In genomic region chr9:125137200-125137599, GRCh38 we compare ENCODE assay signal across 24 cellular contexts. TPM values are rescaled to one million over a fixed set of nuclear protein-coding genes. Genes with fewer than 3 reads are reported as not detected.
DNase-seq lines count a peak whose midpoint lies in the region; ATAC-seq and TF ChIP-seq lines count a peak whose summit lies in the region.
"Had no signal": no experiment of that assay in that cellular context is flagged by ENCODE, and none has a peak within 500 bp of the region (broad histone marks: within the 10 kb centered on the region; RNA-seq: fewer than 3 reads in every experiment).

No MANE protein-coding gene starts in this region.

- CTCF ChIA-PET in activated CD4-positive, alpha-beta memory T cell treated with anti-CD3 and anti-CD28 coated beads, Interleukin-2, amount 10 ng/mL, durations not matched to agents 7 days and 5 days (lab: Charles Lee): no interaction called here

- H3K27ac ChIP-seq in spleen: no peak overlapping the region
- H3K27ac ChIP-seq: adrenal gland, PC-9, upper lobe of right lung had no signal

- in situ Hi-C loops in astrocyte of the cerebellum (cut with HindIII; ENCODE audit: low sequenced_read_pairs): no loop called here

- peak overlapping the region; percentile 56 for H3K27ac Mint-ChIP-seq in HFFc6
- no peak overlapping the region for H3K27ac Mint-ChIP-seq in activated CD4-positive, alpha-beta memory T cell treated with anti-CD3 and anti-CD28 coated beads, Interleukin-2, amount 10 ng/mL, durations not matched to agents 7 days and 5 days
- H3K27ac Mint-ChIP-seq: activated CD4-positive, alpha-beta T cell treated with anti-CD3 and anti-CD28 coated beads, Interleukin-2, amount 10 ng/mL, durations not matched to agents 7 days and 5 days; CD8-positive, alpha-beta T cell; natural killer cell treated with Interleukin-12 subunit alpha and Interleukin-12 subunit beta and Interleukin-15 and Interleukin-18, amount 100 ng/mL, for 72 hours; progenitor cell of endocrine pancreas; T-helper 1 cell treated with Interleukin-12 subunit alpha and Interleukin-12 subunit beta and Interleukin-4 antibody, amounts not matched to agents 30 μg/mL and 1 μg/mL, for 36 hours had no signal

- POLR2A ChIA-PET in activated CD4-positive, alpha-beta memory T cell treated with anti-CD3 and anti-CD28 coated beads, Interleukin-2, amount 10 ng/mL, durations not matched to agents 7 days and 5 days (lab: Charles Lee): no interaction called here

- H3K4me1 Mint-ChIP-seq in HFFc6 (ENCODE audit: low read depth): peaks cover 40% of the 10 kb centered on the region
- H3K4me1 Mint-ChIP-seq in activated CD4-positive, alpha-beta memory T cell treated with anti-CD3 and anti-CD28 coated beads, Interleukin-2, amount 10 ng/mL, durations not matched to agents 7 days and 5 days: peaks cover 30% of the 10 kb centered on the region

- H3K36me3 ChIP-seq in spleen: peaks cover 0 to 8% (median 0%) of the 10 kb centered on the region in 6 donors
- H3K36me3 ChIP-seq in BE2C: peaks cover 10% of the 10 kb centered on the region
- H3K36me3 ChIP-seq: adrenal gland, upper lobe of right lung had no signal

- no peak overlapping the region for H3K4me3 Mint-ChIP-seq in HFFc6
- H3K4me3 Mint-ChIP-seq in activated CD4-positive, alpha-beta memory T cell treated with anti-CD3 and anti-CD28 coated beads, Interleukin-2, amount 10 ng/mL, durations not matched to agents 7 days and 5 days: no peak overlapping the region
- H3K4me3 Mint-ChIP-seq: activated CD4-positive, alpha-beta T cell treated with anti-CD3 and anti-CD28 coated beads, Interleukin-2, amount 10 ng/mL, durations not matched to agents 7 days and 5 days; CD8-positive, alpha-beta T cell; natural killer cell treated with Interleukin-12 subunit alpha and Interleukin-12 subunit beta and Interleukin-15 and Interleukin-18, amount 100 ng/mL, for 72 hours; T-helper 1 cell treated with Interleukin-12 subunit alpha and Interleukin-12 subunit beta and Interleukin-4 antibody, amounts not matched to agents 30 μg/mL and 1 μg/mL, for 36 hours had no signal

- TF ChIP-seq CTCF in HFFc6 (IDR thresholded peaks at IDR 0.05) (no peak), astrocyte of the cerebellum (IDR thresholded peaks at IDR 0.05; ENCODE audit: low read depth, low read length, missing control alignments) (no peak), foreskin fibroblast (IDR thresholded peaks at IDR 0.05; ENCODE audit: low read depth, low read length) (no peak), spleen (IDR thresholded peaks at IDR 0.05 in 8 of 11, conservative IDR thresholded peaks at IDR 0.05 in 3 of 11) (no peak), BE2C (IDR thresholded peaks at IDR 0.05; ENCODE audit: low read depth, low read length) (no peak)

- intact Hi-C loops in spleen (cut with DNase I; ENCODE audit: low total_unique reads): no loop called here

- no peaks in the 10 kb centered on the region for H3K27me3 Mint-ChIP-seq in HFFc6 (ENCODE audit: insufficient read depth)
- no peaks in the 10 kb centered on the region for H3K27me3 Mint-ChIP-seq in activated CD4-positive, alpha-beta memory T cell treated with anti-CD3 and anti-CD28 coated beads, Interleukin-2, amount 10 ng/mL, durations not matched to agents 7 days and 5 days
- H3K27me3 Mint-ChIP-seq: activated CD4-positive, alpha-beta T cell treated with anti-CD3 and anti-CD28 coated beads, Interleukin-2, amount 10 ng/mL, durations not matched to agents 7 days and 5 days; natural killer cell treated with Interleukin-12 subunit alpha and Interleukin-12 subunit beta and Interleukin-15 and Interleukin-18, amount 100 ng/mL, for 72 hours; progenitor cell of endocrine pancreas had no signal

- H3K27me3 ChIP-seq in spleen (replicated peaks in 1 of 7): no peaks in the 10 kb centered on the region
- no peaks in the 10 kb centered on the region for H3K27me3 ChIP-seq in BE2C
- H3K27me3 ChIP-seq: adrenal gland, upper lobe of right lung had no signal

- no peak for TF ChIP-seq POLR2A in spleen (IDR thresholded peaks at IDR 0.05)

- DNase-seq in AG08395 (ENCODE audit: low spot score) (peak; percentile 31), HFFc6 (peak; percentile 70), astrocyte of the cerebellum (ENCODE audit: low read depth) (peak; percentile 86), foreskin fibroblast (peak; percentile 38 to 69), spleen (no peak), BE2C (no peak)
- no peak for DNase-seq in activated CD4-positive, alpha-beta memory T cell treated with anti-CD3 and anti-CD28 coated beads, Interleukin-2, amount 10 ng/mL, durations not matched to agents 7 days and 5 days
- DNase-seq: activated CD4-positive, alpha-beta T cell treated with anti-CD3 and anti-CD28 coated beads, Interleukin-2, amount 10 ng/mL, durations not matched to agents 7 days and 5 days; activated CD8-positive, alpha-beta memory T cell treated with anti-CD3 and anti-CD28 coated beads, Interleukin-2, amount 50 U/mL, for 48 hours; activated effector memory CD4-positive, alpha-beta T cell treated with anti-CD3 and anti-CD28 coated beads, Interleukin-2, amount 50 U/mL, for 16 hours; adrenal gland; CD8-positive, alpha-beta T cell; Kasumi-1; NCI-H1417 treated with DMSO at 0.1 percent for 48 hours; NCI-H2171 treated with DMSO at 0.1 percent for 48 hours; PC-9; SIG-M5; small intestine; stimulated activated CD4-positive, alpha-beta T cell treated with anti-CD3 and anti-CD28 coated beads, Interleukin-4, amount 100 ng/mL, for 4 hours; upper lobe of right lung had no signal

- WGBS in spleen, 5 donors: 89 to 97% (median 93%) methylated on average over 4 of the region's 4 CpGs

- ATAC-seq in GM19455 (IDR thresholded peaks at IDR 0.05; ENCODE audit: unreplicated experiment): no peak
- ATAC-seq: CD8-positive, alpha-beta T cell; natural killer cell treated with Interleukin-12 subunit alpha and Interleukin-12 subunit beta and Interleukin-15 and Interleukin-18, amount 100 ng/mL, for 72 hours; upper lobe of right lung had no signal

- H3K4me3 ChIP-seq in astrocyte of the cerebellum (ENCODE audit: low read depth, low read length) (no peak overlapping the region), foreskin fibroblast (ENCODE audit: low read depth in 1 of 2, low read length in 2 of 2) (no peak overlapping the region), spleen (no peak overlapping the region), BE2C (ENCODE audit: low read depth, low read length) (no peak overlapping the region)
- H3K4me3 ChIP-seq: adrenal gland, PC-9, upper lobe of right lung had no signal

- peaks cover 18% of the 10 kb centered on the region for H3K36me3 Mint-ChIP-seq in HFFc6 (ENCODE audit: low read depth)
- peaks cover 22% of the 10 kb centered on the region for H3K36me3 Mint-ChIP-seq in activated CD4-positive, alpha-beta memory T cell treated with anti-CD3 and anti-CD28 coated beads, Interleukin-2, amount 10 ng/mL, durations not matched to agents 7 days and 5 days (ENCODE audit: low read depth)
- H3K36me3 Mint-ChIP-seq: natural killer cell treated with Interleukin-12 subunit alpha and Interleukin-12 subunit beta and Interleukin-15 and Interleukin-18, amount 100 ng/mL, for 72 hours had no signal

- H3K9me3 ChIP-seq in spleen (no peaks in the 10 kb centered on the region), BE2C (no peaks in the 10 kb centered on the region)
- H3K9me3 ChIP-seq: adrenal gland, upper lobe of right lung had no signal

- no peaks in the 10 kb centered on the region for H3K9me3 Mint-ChIP-seq in HFFc6
- peaks cover 7% of the 10 kb centered on the region for H3K9me3 Mint-ChIP-seq in activated CD4-positive, alpha-beta memory T cell treated with anti-CD3 and anti-CD28 coated beads, Interleukin-2, amount 10 ng/mL, durations not matched to agents 7 days and 5 days
- H3K9me3 Mint-ChIP-seq: natural killer cell treated with Interleukin-12 subunit alpha and Interleukin-12 subunit beta and Interleukin-15 and Interleukin-18, amount 100 ng/mL, for 72 hours had no signal

- H3K4me1 ChIP-seq in spleen (peaks cover 2 to 13% (median 3%) of the 10 kb centered on the region in 6 donors), BE2C (no peaks in the 10 kb centered on the region)
- H3K4me1 ChIP-seq: upper lobe of right lung had no signal

RNA-seq across cellular contexts. Expression of gene SCAI, which starts 6.1 kb away (rescaled TPM):
- total RNA-seq in HFFc6 (2021; fragmentation: NEBNext Ultra II Directional; extraction: Animal tissue kit (Norgen Biotek cat#: 25700)): 1 to 10 TPM; 4.7 to 7.2 (median 5.6) TPM
- total RNA-seq in spleen: 10 to 100 TPM in 3 of 7 donors, 1 to 10 TPM in 4; 5.4 to 19.6 (median 8.3) TPM
- 1 to 10 TPM; 1.6 to 1.9 (median 1.8) TPM for polyA plus RNA-seq in spleen
- 2.4 TPM for polyA plus RNA-seq in BE2C (2012; ENCODE audit: insufficient read depth, insufficient read length, low read depth)
- 1 to 10 TPM; 7.9 to 8.5 TPM for total RNA-seq in activated CD4-positive, alpha-beta memory T cell treated with anti-CD3 and anti-CD28 coated beads, Interleukin-2, amount 10 ng/mL, durations not matched to agents 7 days and 5 days

RNA-seq across cellular contexts. Expression of gene PPP6C, which starts 52.4 kb away (rescaled TPM):
- total RNA-seq in HFFc6 (2021; fragmentation: NEBNext Ultra II Directional; extraction: Animal tissue kit (Norgen Biotek cat#: 25700)): 10 to 100 TPM; 35.2 to 47.1 (median 40.8) TPM
- total RNA-seq in spleen: 10 to 100 TPM; 32.0 to 49.3 (median 39.2) TPM
- 10 to 100 TPM; 17.3 to 26.6 (median 21.1) TPM for polyA plus RNA-seq in spleen
- 30.2 TPM for polyA plus RNA-seq in BE2C (2012; ENCODE audit: insufficient read depth, insufficient read length, low read depth)
- total RNA-seq in activated CD4-positive, alpha-beta memory T cell treated with anti-CD3 and anti-CD28 coated beads, Interleukin-2, amount 10 ng/mL, durations not matched to agents 7 days and 5 days: 10 to 100 TPM; 56.4 to 57.6 TPM

Comparison
In these comparisons a context has a peak if more than half of its experiments do, and no peak if none do; other contexts are left out.
1. DNase-seq: peak in AG08395 (single experiment), HFFc6 (single experiment), astrocyte of the cerebellum (single experiment) and foreskin fibroblast (2 of 2); none in spleen (single experiment), BE2C (single experiment) and activated CD4-positive, alpha-beta memory T cell treated with anti-CD3 and anti-CD28 coated beads, Interleukin-2, amount 10 ng/mL, durations not matched to agents 7 days and 5 days (single experiment).